In genomic region chr15:64987136-64987535, GRCh38 we compare ENCODE assay signal across 21 cellular contexts. TPM values are rescaled to one million over a fixed set of nuclear protein-coding genes. Genes with fewer than 3 reads are reported as not detected.
A peak's percentile ranks its signal among the peaks of the same experiment; 100 is the strongest.
DNase-seq lines count a peak whose midpoint lies in the region; ATAC-seq and TF ChIP-seq lines count a peak whose summit lies in the region.
"Had no signal": no experiment of that assay in that cellular context is flagged by ENCODE, and none has a peak within 500 bp of the region (broad histone marks: within the 10 kb centered on the region; RNA-seq: fewer than 3 reads in every experiment).

No MANE protein-coding gene starts in this region.

- no peak for DNase-seq in CD4-positive, CD25-positive, alpha-beta regulatory T cell
- DNase-seq in central memory CD8-positive, alpha-beta T cell (ENCODE audit: low spot score in 2 of 2) = no peak
- DNase-seq in cortex of kidney (lab: John Stamatoyannopoulos, UW) (no peak), NCI-H524 (lab: John Stamatoyannopoulos, UW) (no peak)
- DNase-seq: activated T-cell treated with anti-CD3 and anti-CD28 coated beads, Interleukin-2, amount 50 U/mL, for 72 hours; AML-193; aorta; DMS53; NCI-H2081; NCI-H69; nucleus accumbens; stimulated activated naive CD8-positive, alpha-beta T cell treated with anti-CD3 and anti-CD28 coated beads, Interleukin-15, Interleukin-2, amounts not matched to agents 100 U/mL and 50 U/mL, for 24 hours had no signal

- no peak for TF ChIP-seq RAD21 in neural cell (conservative IDR thresholded peaks at IDR 0.05)

- no peak for ATAC-seq in CD4-positive, CD25-positive, alpha-beta regulatory T cell (ENCODE audit: low read depth in 2 of 2)
- ATAC-seq in central memory CD8-positive, alpha-beta T cell (replicated peaks; ENCODE audit: extremely low read depth, poor library complexity, severe bottlenecking) = no peak
- no peak for ATAC-seq in GM18868 (IDR thresholded peaks at IDR 0.05; ENCODE audit: unreplicated experiment)
- ATAC-seq in HG03045 (IDR thresholded peaks at IDR 0.05; ENCODE audit: unreplicated experiment) = no peak
- ATAC-seq: activated T-cell treated with anti-CD3 and anti-CD28 coated beads, Interleukin-2, amount 50 U/mL, for 72 hours; stimulated activated naive CD8-positive, alpha-beta T cell treated with anti-CD3 and anti-CD28 coated beads, Interleukin-15, Interleukin-2, amounts not matched to agents 100 U/mL and 50 U/mL, for 24 hours had no signal

- no peak overlapping the region for H3K4me3 ChIP-seq in CD4-positive, CD25-positive, alpha-beta regulatory T cell (ENCODE audit: low read depth, low read length)
- H3K4me3 ChIP-seq in neural cell (ENCODE audit: low read length) = peak overlapping the region; percentile 33
- H3K4me3 ChIP-seq: coronary artery, esophagus muscularis mucosa, HAP-1, smooth muscle cell had no signal

- H3K4me1 ChIP-seq in CD4-positive, CD25-positive, alpha-beta regulatory T cell (ENCODE audit: control insufficient read depth, insufficient read depth, low read length, poor library complexity, severe bottlenecking) = peaks cover 16% of the 10 kb centered on the region

- peak overlapping the region; percentile 56 for H3K4me2 ChIP-seq in neural cell (ENCODE audit: low read length)
- H3K4me2 ChIP-seq: smooth muscle cell had no signal

- peaks cover 0 to 1% (median 0%) of the 10 kb centered on the region in 7 donors for H3K9me3 Mint-ChIP-seq in CD4-positive, CD25-positive, alpha-beta regulatory T cell
- no peaks in the 10 kb centered on the region for H3K9me3 Mint-ChIP-seq in IgD-negative memory B cell
- H3K9me3 Mint-ChIP-seq in central memory CD8-positive, alpha-beta T cell = no peaks in the 10 kb centered on the region
- H3K9me3 Mint-ChIP-seq: activated T-cell treated with anti-CD3 and anti-CD28 coated beads, Interleukin-2, amount 50 U/mL, for 72 hours; T-helper 2 cell treated with Interferon-gamma antibody and Interleukin-4, amounts not matched to agents 5 μg/mL and 100 μg/mL, for 36 hours had no signal

- no peaks in the 10 kb centered on the region for H3K9me3 ChIP-seq in CD4-positive, CD25-positive, alpha-beta regulatory T cell (ENCODE audit: control insufficient read depth in 2 of 2, low read length in 2 of 2)
- H3K9me3 ChIP-seq in neural cell (ENCODE audit: low read length) = no peaks in the 10 kb centered on the region
- H3K9me3 ChIP-seq: esophagus muscularis mucosa, HAP-1 had no signal

- no peak for TF ChIP-seq EP300 in neural cell (conservative IDR thresholded peaks at IDR 0.05; ENCODE audit: poor library complexity, severe bottlenecking)

- H3K79me2 ChIP-seq in neural cell (replicated peaks; ENCODE audit: insufficient read depth, low read length) = peaks cover 20% of the 10 kb centered on the region

- no peak overlapping the region for H3K27ac ChIP-seq in CD4-positive, CD25-positive, alpha-beta regulatory T cell (ENCODE audit: insufficient read depth, low read length, poor library complexity, severe bottlenecking)
- H3K27ac ChIP-seq in neural cell (ENCODE audit: low read length) = no peak overlapping the region
- H3K27ac ChIP-seq: coronary artery had no signal

- H3K9me2 ChIP-seq in neural cell (ENCODE audit: insufficient read depth, low read length) = no peaks in the 10 kb centered on the region

- H3K27ac Mint-ChIP-seq in CD4-positive, CD25-positive, alpha-beta regulatory T cell = peak overlapping the region in 2 of 3 donors; percentile 49 to 50
- H3K27ac Mint-ChIP-seq in IgD-negative memory B cell = peak overlapping the region in 2 of 3 donors; percentile 22 to 99
- H3K27ac Mint-ChIP-seq in central memory CD8-positive, alpha-beta T cell (ENCODE audit: low read depth) = no peak overlapping the region
- H3K27ac Mint-ChIP-seq: activated T-cell treated with anti-CD3 and anti-CD28 coated beads, Interleukin-2, amount 50 U/mL, for 72 hours; T-helper 2 cell treated with Interferon-gamma antibody and Interleukin-4, amounts not matched to agents 5 μg/mL and 100 μg/mL, for 36 hours had no signal

- no peak overlapping the region for H2AFZ ChIP-seq in neural cell (ENCODE audit: low read depth, low read length)

- H3K36me3 ChIP-seq in CD4-positive, CD25-positive, alpha-beta regulatory T cell (ENCODE audit: control insufficient read depth, insufficient read depth, low read length) = peaks cover 6% of the 10 kb centered on the region
- peaks cover 3% of the 10 kb centered on the region for H3K36me3 ChIP-seq in neural cell (ENCODE audit: insufficient read depth, low read length)

- H4K20me1 ChIP-seq in neural cell (ENCODE audit: insufficient read depth) = no peaks in the 10 kb centered on the region

- no peaks in the 10 kb centered on the region for H3K27me3 ChIP-seq in CD4-positive, CD25-positive, alpha-beta regulatory T cell (ENCODE audit: control insufficient read depth, insufficient read depth, low read length)
- H3K27me3 ChIP-seq in neural cell (ENCODE audit: insufficient read depth, low read depth, low read length) = no peaks in the 10 kb centered on the region
- H3K27me3 ChIP-seq: esophagus muscularis mucosa had no signal

- H3K4me3 Mint-ChIP-seq in CD4-positive, CD25-positive, alpha-beta regulatory T cell = peak overlapping the region; percentile 55 to 96 (median 76)
- H3K4me3 Mint-ChIP-seq in IgD-negative memory B cell = peak overlapping the region in 1 of 4 donors; percentile 67
- H3K4me3 Mint-ChIP-seq in central memory CD8-positive, alpha-beta T cell = peak overlapping the region; percentile 27
- H3K4me3 Mint-ChIP-seq: T-helper 2 cell treated with Interferon-gamma antibody and Interleukin-4, amounts not matched to agents 5 μg/mL and 100 μg/mL, for 36 hours had no signal

- H3K9ac ChIP-seq in neural cell (ENCODE audit: low read length) = no peak overlapping the region

- H3K36me3 Mint-ChIP-seq in CD4-positive, CD25-positive, alpha-beta regulatory T cell = peaks cover 14% of the 10 kb centered on the region
- no peaks in the 10 kb centered on the region for H3K36me3 Mint-ChIP-seq in IgD-negative memory B cell
- peaks cover 27% of the 10 kb centered on the region for H3K36me3 Mint-ChIP-seq in central memory CD8-positive, alpha-beta T cell (ENCODE audit: insufficient read depth)

- TF ChIP-seq CTCF in neural cell (IDR thresholded peaks at IDR 0.05; ENCODE audit: poor library complexity, severe bottlenecking) = no peak

- H3F3A ChIP-seq in neural cell (ENCODE audit: insufficient read depth, low read length, poor library complexity, severe bottlenecking) = no peaks in the 10 kb centered on the region

- H3K27me3 Mint-ChIP-seq in CD4-positive, CD25-positive, alpha-beta regulatory T cell = peaks cover 8% of the 10 kb centered on the region
- no peaks in the 10 kb centered on the region for H3K27me3 Mint-ChIP-seq in IgD-negative memory B cell
- H3K27me3 Mint-ChIP-seq in central memory CD8-positive, alpha-beta T cell = no peaks in the 10 kb centered on the region

- peaks cover 23 to 66% (median 43%) of the 10 kb centered on the region in 4 donors for H3K4me1 Mint-ChIP-seq in CD4-positive, CD25-positive, alpha-beta regulatory T cell
- H3K4me1 Mint-ChIP-seq in IgD-negative memory B cell = peaks cover 40 to 55% (median 40%) of the 10 kb centered on the region in 3 donors
- H3K4me1 Mint-ChIP-seq in central memory CD8-positive, alpha-beta T cell = peaks cover 50% of the 10 kb centered on the region

TF ChIP-seq in neural cell, 6 proteins besides CTCF, POLR2A, EP300 and RAD21:
- no peak for TF ChIP-seq POLR2AphosphoS5 (IDR thresholded peaks at IDR 0.05)
- no peak for TF ChIP-seq MXI1 (conservative IDR thresholded peaks at IDR 0.05; ENCODE audit: poor library complexity, severe bottlenecking)
- no peak for TF ChIP-seq SMC3 (conservative IDR thresholded peaks at IDR 0.05; ENCODE audit: poor library complexity)
- TF ChIP-seq EZH2 (IDR thresholded peaks at IDR 0.05; ENCODE audit: borderline replicate concordance, insufficient read depth, low read length, poor library complexity, severe bottlenecking) = no peak
- no peak for TF ChIP-seq TAF1 (IDR thresholded peaks at IDR 0.05; ENCODE audit: low read depth)
- TF ChIP-seq, protein P1, sequence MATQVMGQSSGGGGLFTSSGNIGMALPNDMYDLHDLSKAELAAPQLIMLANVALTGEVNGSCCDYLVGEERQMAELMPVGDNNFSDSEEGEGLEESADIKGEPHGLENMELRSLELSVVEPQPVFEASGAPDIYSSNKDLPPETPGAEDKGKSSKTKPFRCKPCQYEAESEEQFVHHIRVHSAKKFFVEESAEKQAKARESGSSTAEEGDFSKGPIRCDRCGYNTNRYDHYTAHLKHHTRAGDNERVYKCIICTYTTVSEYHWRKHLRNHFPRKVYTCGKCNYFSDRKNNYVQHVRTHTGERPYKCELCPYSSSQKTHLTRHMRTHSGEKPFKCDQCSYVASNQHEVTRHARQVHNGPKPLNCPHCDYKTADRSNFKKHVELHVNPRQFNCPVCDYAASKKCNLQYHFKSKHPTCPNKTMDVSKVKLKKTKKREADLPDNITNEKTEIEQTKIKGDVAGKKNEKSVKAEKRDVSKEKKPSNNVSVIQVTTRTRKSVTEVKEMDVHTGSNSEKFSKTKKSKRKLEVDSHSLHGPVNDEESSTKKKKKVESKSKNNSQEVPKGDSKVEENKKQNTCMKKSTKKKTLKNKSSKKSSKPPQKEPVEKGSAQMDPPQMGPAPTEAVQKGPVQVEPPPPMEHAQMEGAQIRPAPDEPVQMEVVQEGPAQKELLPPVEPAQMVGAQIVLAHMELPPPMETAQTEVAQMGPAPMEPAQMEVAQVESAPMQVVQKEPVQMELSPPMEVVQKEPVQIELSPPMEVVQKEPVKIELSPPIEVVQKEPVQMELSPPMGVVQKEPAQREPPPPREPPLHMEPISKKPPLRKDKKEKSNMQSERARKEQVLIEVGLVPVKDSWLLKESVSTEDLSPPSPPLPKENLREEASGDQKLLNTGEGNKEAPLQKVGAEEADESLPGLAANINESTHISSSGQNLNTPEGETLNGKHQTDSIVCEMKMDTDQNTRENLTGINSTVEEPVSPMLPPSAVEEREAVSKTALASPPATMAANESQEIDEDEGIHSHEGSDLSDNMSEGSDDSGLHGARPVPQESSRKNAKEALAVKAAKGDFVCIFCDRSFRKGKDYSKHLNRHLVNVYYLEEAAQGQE (IDR thresholded peaks at IDR 0.05; ENCODE audit: borderline replicate concordance) = no peak

RNA-seq across cellular contexts. Expression of gene SPG21, which starts 2.6 kb away (rescaled TPM):
- 46.9 TPM for total RNA-seq in CD4-positive, CD25-positive, alpha-beta regulatory T cell
- 100 to 1,000 TPM; 126 to 146 (median 136) TPM for polyA plus RNA-seq in CD4-positive, CD25-positive, alpha-beta regulatory T cell
- polyA plus RNA-seq in IgD-negative memory B cell = 137 TPM
- 67.6 and 67.7 TPM in 2 replicates for polyA plus RNA-seq in neural cell
- polyA minus RNA-seq in neural cell = 62.6 and 63.8 TPM in 2 replicates

RNA-seq across cellular contexts. Expression of gene MTFMT, which starts 42.3 kb away (rescaled TPM):
- total RNA-seq in CD4-positive, CD25-positive, alpha-beta regulatory T cell = 6.1 TPM
- polyA plus RNA-seq in CD4-positive, CD25-positive, alpha-beta regulatory T cell = 10 to 100 TPM; 18.7 to 26.9 (median 19.9) TPM
- polyA plus RNA-seq in IgD-negative memory B cell (15.8 TPM), neural cell (14.4 and 21.3 TPM in 2 replicates)
- polyA minus RNA-seq in neural cell = 18.9 and 21.7 TPM in 2 replicates

RNA-seq across cellular contexts. Expression of gene SLC51B, which starts 58.1 kb away (rescaled TPM):
- total RNA-seq in CD4-positive, CD25-positive, alpha-beta regulatory T cell = not detected
- polyA plus RNA-seq in CD4-positive, CD25-positive, alpha-beta regulatory T cell = not detected
- polyA plus RNA-seq in IgD-negative memory B cell = not detected
- polyA plus RNA-seq in neural cell = not detected in 2 replicates
- polyA minus RNA-seq in neural cell = not detected in 2 replicates
- total RNA-seq: activated T-cell treated with anti-CD3 and anti-CD28 coated beads, Interleukin-2, amount 50 U/mL, for 72 hours; aorta; esophagus muscularis mucosa; smooth muscle cell had no signal
- polyA plus RNA-seq: smooth muscle cell had no signal
